8 cellular contexts compared by ENCODE assay signal in genomic region chr19:18520848-18521691, GRCh38. TPM values are rescaled to one million over a fixed set of nuclear protein-coding genes. Genes with fewer than 3 reads are reported as not detected.
DNase-seq lines count a peak whose midpoint lies in the region; ATAC-seq and TF ChIP-seq lines count a peak whose summit lies in the region.

No MANE protein-coding gene starts in this region.

- no peak for ATAC-seq in Right ventricle myocardium inferior
- ATAC-seq in Right ventricle myocardium superior (ENCODE audit: poor library complexity) = no peak
- ATAC-seq in WTC11 = no peak
- no peak for ATAC-seq in naive thymus-derived CD4-positive, alpha-beta T cell
- ATAC-seq in HG02938 (IDR thresholded peaks at IDR 0.05; ENCODE audit: unreplicated experiment) = no peak

- DNase-seq in Right ventricle myocardium inferior (ENCODE audit: missing footprints) = peak; percentile 83
- DNase-seq in Right ventricle myocardium superior = no peak
- DNase-seq in WTC11 (ENCODE audit: low spot score) = peak; percentile 42
- peak; percentile 73 for DNase-seq in endodermal cell
- DNase-seq in naive thymus-derived CD4-positive, alpha-beta T cell = peak in 7 of 9 donors; percentile 11 to 40 (median 18)
- DNase-seq in NCI-H2227 treated with DMSO at 0.1 percent for 48 hours (lab: John Stamatoyannopoulos, UW) = no peak
- DNase-seq in NCI-H510A treated with DMSO at 0.1 percent for 48 hours (lab: John Stamatoyannopoulos, UW) = no peak

- H3K36me3 Mint-ChIP-seq in WTC11 (no peaks in the 10 kb centered on the region), endodermal cell (ENCODE audit: low read depth) (no peaks in the 10 kb centered on the region)
- no peaks in the 10 kb centered on the region for H3K36me3 Mint-ChIP-seq in naive thymus-derived CD4-positive, alpha-beta T cell

- POLR2A ChIA-PET in WTC11 (lab: Charles Lee) = interaction anchor here (1.3 kb wide), 1 partner anchor 50 kb away, joined by 3 read pairs; the partner anchor contains the start of gene UBA52
- POLR2A ChIA-PET in naive thymus-derived CD4-positive, alpha-beta T cell (lab: Charles Lee) = interaction anchor here (0.8 to 4.4 kb wide), 16 partner anchors 10 to 398 kb away, joined by 3 to 30 read pairs (median 4); partner anchors contain the start of genes COPE, DDX49, FKBP8 and JUND

- H3K27ac Mint-ChIP-seq in WTC11 (peak overlapping the region; percentile 87), endodermal cell (peak overlapping the region; percentile 92)
- peak overlapping the region; percentile 88 to 98 (median 90) for H3K27ac Mint-ChIP-seq in naive thymus-derived CD4-positive, alpha-beta T cell

- H3K9me3 ChIP-seq in endodermal cell (ENCODE audit: control insufficient read depth, low read length) = no peaks in the 10 kb centered on the region
- no peaks in the 10 kb centered on the region for H3K9me3 ChIP-seq in naive thymus-derived CD4-positive, alpha-beta T cell (ENCODE audit: control insufficient read depth in 2 of 3, low read length in 3 of 3)

- peak overlapping the region; percentile 96 for H3K9ac ChIP-seq in endodermal cell (ENCODE audit: extremely low read depth, low read length, poor library complexity, severe bottlenecking)

- H3K27me3 Mint-ChIP-seq in WTC11 (ENCODE audit: low read depth) (no peaks in the 10 kb centered on the region), endodermal cell (ENCODE audit: insufficient read depth) (peaks cover 1% of the 10 kb centered on the region)
- H3K27me3 Mint-ChIP-seq in naive thymus-derived CD4-positive, alpha-beta T cell = no peaks in the 10 kb centered on the region

- H3K36me3 ChIP-seq in endodermal cell (ENCODE audit: control insufficient read depth, insufficient read depth, low read length) = no peaks in the 10 kb centered on the region
- H3K36me3 ChIP-seq in naive thymus-derived CD4-positive, alpha-beta T cell (ENCODE audit: control insufficient read depth in 2 of 3, insufficient read depth in 3 of 3, low read length in 3 of 3) = peaks cover 0 to 4% (median 0%) of the 10 kb centered on the region in 3 experiments

- H3K27ac ChIP-seq in endodermal cell (ENCODE audit: low read depth, low read length) = no peak overlapping the region
- H3K27ac ChIP-seq in naive thymus-derived CD4-positive, alpha-beta T cell (ENCODE audit: low read depth, low read length) = peak overlapping the region; percentile 94

- H3K4me1 Mint-ChIP-seq in WTC11 = peaks cover 7% of the 10 kb centered on the region
- H3K4me1 Mint-ChIP-seq in endodermal cell = peaks cover 16% of the 10 kb centered on the region
- H3K4me1 Mint-ChIP-seq in naive thymus-derived CD4-positive, alpha-beta T cell = peaks cover 5 to 33% (median 27%) of the 10 kb centered on the region in 7 donors

- TF ChIP-seq CTCF in WTC11 (IDR thresholded peaks at IDR 0.05) (no peak), endodermal cell (conservative IDR thresholded peaks at IDR 0.05) (peak; percentile 35)

- no peaks in the 10 kb centered on the region for H3K4me1 ChIP-seq in endodermal cell (ENCODE audit: control insufficient read depth, insufficient read depth, low read length)
- peaks cover 5 to 20% of the 10 kb centered on the region in 2 donors for H3K4me1 ChIP-seq in naive thymus-derived CD4-positive, alpha-beta T cell (ENCODE audit: control insufficient read depth in 2 of 2, insufficient read depth in 2 of 2, low read length in 2 of 2)

- intact Hi-C loops in Right ventricle myocardium inferior (cut with DNase I) (loop anchor here (2.0 to 5.0 kb wide), 5 partner anchors 28 to 60 kb away; partner anchors contain the start of genes KXD1 and UBA52), Right ventricle myocardium superior (cut with DNase I) (no loop called here)
- intact Hi-C loops in naive thymus-derived CD4-positive, alpha-beta T cell (cut with micrococcal nuclease) = loop anchor here (1.0 to 10.0 kb wide), 7 partner anchors 49 to 1216 kb away; partner anchors contain the start of genes TMEM161A (in 2 of the 2), ABHD8 (in 1 of the 2), DDA1 (in 1 of the 2) and MRPL34 (in 1 of the 2)

- no peaks in the 10 kb centered on the region for H3K27me3 ChIP-seq in endodermal cell (ENCODE audit: control insufficient read depth, insufficient read depth, low read length, poor library complexity, severe bottlenecking)
- no peaks in the 10 kb centered on the region for H3K27me3 ChIP-seq in naive thymus-derived CD4-positive, alpha-beta T cell (ENCODE audit: control insufficient read depth in 2 of 2, insufficient read depth in 2 of 2, low read length in 2 of 2)

- 0% methylated on average over 6 to 40 of the region's 41 CpGs for WGBS in endodermal cell (ENCODE audit: insufficient coverage in 1 of 2, insufficient read length in 1 of 2), 2 experiments

- H3K9me3 Mint-ChIP-seq in WTC11 = no peaks in the 10 kb centered on the region
- H3K9me3 Mint-ChIP-seq in endodermal cell = no peaks in the 10 kb centered on the region
- H3K9me3 Mint-ChIP-seq in naive thymus-derived CD4-positive, alpha-beta T cell = no peaks in the 10 kb centered on the region

- CTCF ChIA-PET in WTC11 (lab: Charles Lee) = interaction anchor here (0.5 to 5.0 kb wide), 36 partner anchors 10 to 629 kb away, joined by 3 to 55 read pairs (median 6); partner anchors contain the start of genes COPE, DDX49, KXD1 and UBA52
- CTCF ChIA-PET in naive thymus-derived CD4-positive, alpha-beta T cell (lab: Charles Lee) = interaction anchor here (0.5 to 2.8 kb wide), 14 partner anchors 16 to 398 kb away, joined by 3 to 19 read pairs (median 4); partner anchors contain the start of genes COPE, DDX49, FKBP8 and KXD1

- peak overlapping the region; percentile 95 for H3K4me3 ChIP-seq in endodermal cell (ENCODE audit: low read length)
- H3K4me3 ChIP-seq in naive thymus-derived CD4-positive, alpha-beta T cell (ENCODE audit: low read length) = peak overlapping the region; percentile 89

- peak overlapping the region; percentile 81 for H3K4me3 Mint-ChIP-seq in WTC11
- peak overlapping the region; percentile 91 for H3K4me3 Mint-ChIP-seq in endodermal cell
- H3K4me3 Mint-ChIP-seq in naive thymus-derived CD4-positive, alpha-beta T cell = peak overlapping the region; percentile 87 to 99 (median 94)

TF ChIP-seq in WTC11, 78 proteins besides CTCF, POLR2A, EP300 and RAD21 (continues in another document):
- no peak for TF ChIP-seq ZNF219 (CRISPR knock-in tag; IDR thresholded peaks at IDR 0.05; ENCODE audit: borderline replicate concordance)
- no peak for TF ChIP-seq ZBTB43 (CRISPR knock-in tag; IDR thresholded peaks at IDR 0.05)
- no peak for TF ChIP-seq PREB (CRISPR knock-in tag; IDR thresholded peaks at IDR 0.05; ENCODE audit: borderline replicate concordance)
- no peak for TF ChIP-seq FOXP1 (CRISPR knock-in tag; IDR thresholded peaks at IDR 0.05; ENCODE audit: borderline replicate concordance)

RNA-seq across cellular contexts. Expression of gene ELL, which starts 0.8 kb away (rescaled TPM):
- 8.4 TPM for total RNA-seq in Right ventricle myocardium inferior
- total RNA-seq in Right ventricle myocardium superior = 7.5 TPM
- 11.6 to 17.3 TPM (median 13.1 TPM) in 3 replicates for total RNA-seq in WTC11 (2021)
- 10 to 100 TPM; 10.9 to 15.4 TPM for total RNA-seq in endodermal cell
- polyA plus RNA-seq in endodermal cell (2013, experiment 1 of 2) = 7.1 TPM
- polyA plus RNA-seq in endodermal cell (2013, experiment 2 of 2) = 6.6 TPM
- 10 to 100 TPM; 18.9 to 70.4 (median 25.0) TPM for total RNA-seq in naive thymus-derived CD4-positive, alpha-beta T cell
- 10 to 100 TPM in 1 of 2 donors, 1 to 10 TPM in 1; 8.9 to 12.6 TPM for polyA plus RNA-seq in naive thymus-derived CD4-positive, alpha-beta T cell

RNA-seq across cellular contexts. Expression of gene FKBP8, which starts 22.3 kb away (rescaled TPM):
- total RNA-seq in Right ventricle myocardium inferior = 181 TPM
- total RNA-seq in Right ventricle myocardium superior = 182 TPM
- total RNA-seq in WTC11 (2021) = 345 to 423 TPM (median 410 TPM) in 3 replicates
- 100 to 1,000 TPM; 277 to 336 TPM for total RNA-seq in endodermal cell
- 178 TPM for polyA plus RNA-seq in endodermal cell (2013, experiment 1 of 2)
- polyA plus RNA-seq in endodermal cell (2013, experiment 2 of 2) = 167 TPM
- 100 to 1,000 TPM; 137 to 241 (median 221) TPM for total RNA-seq in naive thymus-derived CD4-positive, alpha-beta T cell
- 100 to 1,000 TPM in 1 of 2 donors, 10 to 100 TPM in 1; 96.9 to 155 TPM for polyA plus RNA-seq in naive thymus-derived CD4-positive, alpha-beta T cell

RNA-seq across cellular contexts. Expression of gene KXD1, which starts 36.6 kb away (rescaled TPM):
- total RNA-seq in Right ventricle myocardium inferior (50.3 TPM), Right ventricle myocardium superior (44.4 TPM), WTC11 (2021) (136 to 155 TPM (median 154 TPM) in 3 replicates), endodermal cell (100 to 1,000 TPM; 108 to 115 TPM)
- 131 TPM for polyA plus RNA-seq in endodermal cell (2013, experiment 1 of 2)
- 120 TPM for polyA plus RNA-seq in endodermal cell (2013, experiment 2 of 2)
- total RNA-seq in naive thymus-derived CD4-positive, alpha-beta T cell = 100 to 1,000 TPM in 2 of 5 experiments, 10 to 100 TPM in 3; 74.7 to 108 (median 99.9) TPM
- 10 to 100 TPM; 70.3 to 78.5 TPM for polyA plus RNA-seq in naive thymus-derived CD4-positive, alpha-beta T cell

RNA-seq across cellular contexts. Expression of gene UBA52, which starts 50.6 kb away (rescaled TPM):
- 737 TPM for total RNA-seq in Right ventricle myocardium inferior
- total RNA-seq in Right ventricle myocardium superior = 684 TPM
- total RNA-seq in WTC11 (2021) = 1,300 to 1,361 TPM (median 1,328 TPM) in 3 replicates
- total RNA-seq in endodermal cell = 1,000 to 10,000 TPM; 1,143 to 1,222 TPM
- polyA plus RNA-seq in endodermal cell (2013, experiment 1 of 2) = 1,238 TPM
- 1,200 TPM for polyA plus RNA-seq in endodermal cell (2013, experiment 2 of 2)
- total RNA-seq in naive thymus-derived CD4-positive, alpha-beta T cell = 1,000 to 10,000 TPM; 1,563 to 2,429 (median 2,196) TPM
- polyA plus RNA-seq in naive thymus-derived CD4-positive, alpha-beta T cell = 1,000 to 10,000 TPM; 2,042 to 2,197 TPM

Comparison
In these comparisons a context has a peak if more than half of its experiments do, and no peak if none do; other contexts are left out.
1. DNase-seq: peak in Right ventricle myocardium inferior (single experiment), WTC11 (single experiment), endodermal cell (single experiment) and naive thymus-derived CD4-positive, alpha-beta T cell (7 of 9); none in Right ventricle myocardium superior (single experiment), NCI-H2227 treated with DMSO at 0.1 percent for 48 hours (single experiment) and NCI-H510A treated with DMSO at 0.1 percent for 48 hours (single experiment).
2. Peak in every context shown above with its lines, with median percentiles within 50 percentile points of each other: H3K27ac Mint-ChIP-seq and H3K4me3 Mint-ChIP-seq.